Comparison of ENCODE assay signal across 13 cellular contexts in the genomic region with DNA sequence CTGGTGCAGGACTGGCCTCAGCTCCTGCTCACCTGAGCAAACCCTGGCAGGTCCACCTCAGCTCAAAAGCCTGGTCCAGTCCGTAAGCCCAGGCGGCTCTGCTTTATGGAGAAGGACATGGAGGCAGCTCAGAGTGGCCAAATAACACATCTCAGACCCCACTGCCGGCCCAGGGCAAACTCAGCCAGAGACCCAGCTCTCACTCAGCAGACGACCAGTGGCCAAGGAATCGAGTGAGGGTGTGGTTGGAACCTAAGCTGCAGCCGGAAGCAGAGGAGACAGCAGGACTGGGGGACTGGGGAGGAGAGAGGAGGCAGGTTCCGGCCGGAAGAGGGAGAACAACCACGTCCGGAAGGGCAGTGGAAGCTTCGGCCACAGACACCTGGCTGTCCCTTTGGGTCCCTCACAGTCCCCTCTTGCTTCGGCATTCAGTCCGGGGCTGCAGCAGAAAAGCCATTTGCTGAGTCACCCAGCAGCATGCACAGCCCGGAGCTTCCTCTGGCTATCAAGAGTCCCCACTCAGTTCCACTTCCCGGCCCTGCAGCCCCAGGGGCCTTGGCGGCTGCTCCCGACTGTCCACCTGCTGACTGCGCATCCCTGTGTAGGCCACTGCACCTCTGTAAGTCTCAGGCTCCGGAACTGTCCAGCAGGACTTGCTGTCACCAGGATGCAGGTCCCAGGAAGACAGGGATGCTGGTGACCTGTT.
DNase-seq lines count a peak whose midpoint lies in the region; ATAC-seq, FAIRE-seq and TF ChIP-seq lines count a peak whose summit lies in the region.
"Had no signal": no experiment of that assay in that cellular context is flagged by ENCODE, and none has a peak within 500 bp of the region (broad histone marks: within the 10 kb centered on the region; RNA-seq: fewer than 3 reads in every experiment).

No MANE protein-coding gene starts in this region.

- H3K9me3 ChIP-seq in K562 (replicated peaks; ENCODE audit: control insufficient read depth, insufficient read depth, low read depth, low read length) (no peaks in the 10 kb centered on the region), neural progenitor cell (ENCODE audit: low read depth) (no peaks in the 10 kb centered on the region)

- intact Hi-C loops in K562 (cut with micrococcal nuclease) = no loop called here

- H3K4me1 ChIP-seq in K562 (replicated peaks in 1 of 2; ENCODE audit: control insufficient read depth in 2 of 2, insufficient read depth in 2 of 2, low read length in 2 of 2) (peaks cover 3 to 8% of the 10 kb centered on the region in 2 experiments; a peak in 4 of 5 replicates), neural progenitor cell (no peaks in the 10 kb centered on the region)

- H3K9me1 ChIP-seq in K562 (ENCODE audit: control insufficient read depth, insufficient read depth, low read length) = no peaks in the 10 kb centered on the region

- H3K27me3 ChIP-seq in K562 (ENCODE audit: control insufficient read depth in 2 of 2, insufficient read depth in 2 of 2, low read length in 2 of 2) = no peaks in the 10 kb centered on the region
- H3K27me3 ChIP-seq in neural progenitor cell = no peaks in the 10 kb centered on the region

- H4K20me1 ChIP-seq in K562 (replicated peaks; ENCODE audit: control insufficient read depth, insufficient read depth, low read length) (no peaks in the 10 kb centered on the region), neural progenitor cell (ENCODE audit: low read depth) (no peaks in the 10 kb centered on the region)

- CTCF ChIA-PET in K562 (lab: Yijun Ruan, JAX; ENCODE audit: low intra/inter-chr PET ratio) = no interaction called here

- in situ Hi-C loops in KBM-7 (cut with MboI; ENCODE audit: low pct_unique_long_range_greater_than_20kb, low sequenced_read_pairs) = no loop called here
- in situ Hi-C loops in K562 (cut with MboI) = no loop called here

- peaks cover 14% of the 10 kb centered on the region for H3K27me3 Mint-ChIP-seq in neural progenitor cell (ENCODE audit: insufficient read depth, low read depth)

- H3K36me3 ChIP-seq in K562 (ENCODE audit: control insufficient read depth, insufficient read depth, low read length) (no peaks in the 10 kb centered on the region), neural progenitor cell (no peaks in the 10 kb centered on the region)

- TF ChIP-seq EP300 in K562 (IDR thresholded peaks at IDR 0.05; ENCODE audit: low read length) = no peak

- peaks cover 19% of the 10 kb centered on the region for H3K4me1 Mint-ChIP-seq in neural progenitor cell

- peak; percentile 67 for FAIRE-seq in K562 (lab: Jason Lieb, UNC)

- whole genome bisulfite sequencing in K562 (ENCODE audit: insufficient coverage, low coverage, missing lambda C conversion rate) = 12% methylated on average over 19 of the region's 19 CpGs

- no peaks in the 10 kb centered on the region for H3K36me3 Mint-ChIP-seq in neural progenitor cell
- H3K36me3 Mint-ChIP-seq: activated CD4-positive, alpha-beta memory T cell treated with anti-CD3 and anti-CD28 coated beads for 36 hours had no signal

- POLR2A ChIA-PET in K562 (lab: Yijun Ruan, JAX) = interaction anchor here (0.6 kb wide), 3 partner anchors 55 to 1702 kb away, joined by 3 to 5 read pairs (median 3); no protein-coding TSS in a partner anchor

- no TSS peak for BruUV-seq in K562 (replicated peaks; lab: Mats Ljungman, UMichigan)

- peak; percentile 55 for TF ChIP-seq POLR2A in K562 (conservative IDR thresholded peaks at IDR 0.05)

- H3K27ac ChIP-seq in K562 (ENCODE audit: extremely low read depth, low read depth, low read length) (peak overlapping the region; percentile 45; the same call in 2 of the 3 replicates), neural progenitor cell (no peak overlapping the region)

- H3K79me2 ChIP-seq in K562 (ENCODE audit: control insufficient read depth, insufficient read depth, low read length) = no peaks in the 10 kb centered on the region
- H3K79me2 ChIP-seq in neural progenitor cell (ENCODE audit: low read depth) = no peaks in the 10 kb centered on the region

- H3K9ac ChIP-seq in K562 (ENCODE audit: insufficient read depth in 1 of 2, low read depth in 2 of 2, low read length in 2 of 2) = peak overlapping the region; percentile 17 to 83; a peak in 2 of 4 replicates
- no peak overlapping the region for H3K9ac ChIP-seq in neural progenitor cell

- peak; percentile 98 for ATAC-seq in K562
- ATAC-seq in HG03139 (IDR thresholded peaks at IDR 0.05; ENCODE audit: unreplicated experiment) = no peak

- no peaks in the 10 kb centered on the region for H3K9me3 Mint-ChIP-seq in neural progenitor cell
- H3K9me3 Mint-ChIP-seq: activated CD4-positive, alpha-beta memory T cell treated with anti-CD3 and anti-CD28 coated beads for 36 hours had no signal

- H3K27ac Mint-ChIP-seq in neural progenitor cell = peak overlapping the region; percentile 36
- H3K27ac Mint-ChIP-seq: activated CD4-positive, alpha-beta memory T cell treated with anti-CD3 and anti-CD28 coated beads for 36 hours had no signal

- H3K4me3 ChIP-seq in K562 (peak overlapping the region; percentile 26), neural progenitor cell (no peak overlapping the region)

- no peaks in the 10 kb centered on the region for H3F3A ChIP-seq in neural progenitor cell (ENCODE audit: low read depth)

- DNase-seq in ELF-1 (ENCODE audit: low read depth, low spot score) = peak; percentile 64
- peak; percentile 63 for DNase-seq in KBM-7
- peak; percentile 58 to 73 (median 65) for DNase-seq in K562 (ENCODE audit: extremely low read depth in 1 of 4, low spot score in 3 of 4)
- DNase-seq in neural progenitor cell (ENCODE audit: low spot score) = peak; percentile 39
- DNase-seq in SW 1271 (lab: John Stamatoyannopoulos, UW) = no peak
- no peak for DNase-seq in kidney tubule cell (ENCODE audit: low spot score)
- no peak for DNase-seq in AML-193 (lab: John Stamatoyannopoulos, UW)
- DNase-seq: activated CD4-positive, alpha-beta memory T cell treated with anti-CD3 and anti-CD28 coated beads for 36 hours; activated naive CD4-positive, alpha-beta T cell; effector CD8-positive, alpha-beta T cell; NCI-H1105 treated with DMSO at 0.1 percent for 48 hours had no signal

- H3K4me3 Mint-ChIP-seq in neural progenitor cell = no peak overlapping the region
- H3K4me3 Mint-ChIP-seq: activated CD4-positive, alpha-beta memory T cell treated with anti-CD3 and anti-CD28 coated beads for 36 hours; CD4-positive, CD25-positive, alpha-beta regulatory T cell had no signal

- H2AFZ ChIP-seq in K562 (ENCODE audit: low read depth, low read length) (peak overlapping the region; percentile 91), neural progenitor cell (replicated peaks) (no peak overlapping the region)

- no peak for TF ChIP-seq CTCF in K562 (IDR thresholded peaks at IDR 0.05 in 2 of 3, conservative IDR thresholded peaks at IDR 0.05 in 1 of 3; ENCODE audit: insufficient read depth in 2 of 3, low read depth in 1 of 3, low read length in 3 of 3)
- TF ChIP-seq CTCF in neural progenitor cell (IDR thresholded peaks at IDR 0.05) = no peak

- H3K4me2 ChIP-seq in K562 (ENCODE audit: insufficient read depth, low read length) (peak overlapping the region; percentile 67), neural progenitor cell (no peak overlapping the region)

- peak in 1 of 2 experiments; percentile 18; a peak in 2 of 4 replicates for TF ChIP-seq RAD21 in K562 (CRISPR knock-in tag; conservative IDR thresholded peaks at IDR 0.05 in 1 of 2, IDR thresholded peaks at IDR 0.05 in 1 of 2)

TF ChIP-seq in K562, 482 proteins besides CTCF, POLR2A, EP300 and RAD21 (continues in another document):
- no peak for TF ChIP-seq ZNF408 (CRISPR knock-in tag; IDR thresholded peaks at IDR 0.05; ENCODE audit: low read depth)
- no peak for TF ChIP-seq NFXL1 (CRISPR knock-in tag; IDR thresholded peaks at IDR 0.05)
- TF ChIP-seq, protein P1, sequence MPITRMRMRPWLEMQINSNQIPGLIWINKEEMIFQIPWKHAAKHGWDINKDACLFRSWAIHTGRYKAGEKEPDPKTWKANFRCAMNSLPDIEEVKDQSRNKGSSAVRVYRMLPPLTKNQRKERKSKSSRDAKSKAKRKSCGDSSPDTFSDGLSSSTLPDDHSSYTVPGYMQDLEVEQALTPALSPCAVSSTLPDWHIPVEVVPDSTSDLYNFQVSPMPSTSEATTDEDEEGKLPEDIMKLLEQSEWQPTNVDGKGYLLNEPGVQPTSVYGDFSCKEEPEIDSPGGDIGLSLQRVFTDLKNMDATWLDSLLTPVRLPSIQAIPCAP (CRISPR knock-in tag; IDR thresholded peaks at IDR 0.05; ENCODE audit: borderline replicate concordance) = no peak
- TF ChIP-seq CREBBP (IDR thresholded peaks at IDR 0.05; ENCODE audit: low read depth, low read length) = no peak
- peak; percentile 80 for TF ChIP-seq ZEB2 (IDR thresholded peaks at IDR 0.05)
- no peak for TF ChIP-seq PML (IDR thresholded peaks at IDR 0.05; ENCODE audit: low read length)
- TF ChIP-seq, protein P2, sequence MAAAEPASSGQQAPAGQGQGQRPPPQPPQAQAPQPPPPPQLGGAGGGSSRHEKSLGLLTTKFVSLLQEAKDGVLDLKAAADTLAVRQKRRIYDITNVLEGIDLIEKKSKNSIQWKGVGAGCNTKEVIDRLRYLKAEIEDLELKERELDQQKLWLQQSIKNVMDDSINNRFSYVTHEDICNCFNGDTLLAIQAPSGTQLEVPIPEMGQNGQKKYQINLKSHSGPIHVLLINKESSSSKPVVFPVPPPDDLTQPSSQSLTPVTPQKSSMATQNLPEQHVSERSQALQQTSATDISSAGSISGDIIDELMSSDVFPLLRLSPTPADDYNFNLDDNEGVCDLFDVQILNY (CRISPR knock-in tag; IDR thresholded peaks at IDR 0.05) = no peak
- no peak for TF ChIP-seq ZNF197 (CRISPR knock-in tag; IDR thresholded peaks at IDR 0.05; ENCODE audit: low read depth)
- TF ChIP-seq NONO (IDR thresholded peaks at IDR 0.05; ENCODE audit: low read depth in 2 of 2, low read length in 1 of 2) = no peak
- no peak for TF ChIP-seq TAF9B (IDR thresholded peaks at IDR 0.05; ENCODE audit: partially characterized antibody)
- no peak for TF ChIP-seq BRCA1 (IDR thresholded peaks at IDR 0.05)
- TF ChIP-seq BRCA1 (CRISPR knock-in tag; IDR thresholded peaks at IDR 0.05) = no peak
- no peak for TF ChIP-seq PPARD (CRISPR knock-in tag; IDR thresholded peaks at IDR 0.05)
- no peak for TF ChIP-seq CREM (IDR thresholded peaks at IDR 0.05; ENCODE audit: low read depth)
- no peak for TF ChIP-seq RUNX1 (IDR thresholded peaks at IDR 0.05; ENCODE audit: low read depth)
- TF ChIP-seq, protein P3, sequence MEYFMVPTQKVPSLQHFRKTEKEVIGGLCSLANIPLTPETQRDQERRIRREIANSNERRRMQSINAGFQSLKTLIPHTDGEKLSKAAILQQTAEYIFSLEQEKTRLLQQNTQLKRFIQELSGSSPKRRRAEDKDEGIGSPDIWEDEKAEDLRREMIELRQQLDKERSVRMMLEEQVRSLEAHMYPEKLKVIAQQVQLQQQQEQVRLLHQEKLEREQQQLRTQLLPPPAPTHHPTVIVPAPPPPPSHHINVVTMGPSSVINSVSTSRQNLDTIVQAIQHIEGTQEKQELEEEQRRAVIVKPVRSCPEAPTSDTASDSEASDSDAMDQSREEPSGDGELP (CRISPR knock-in tag; IDR thresholded peaks at IDR 0.05; ENCODE audit: borderline replicate concordance) = peak; percentile 42; the same call in 1 of the 2 replicates
- no peak for TF ChIP-seq CXXC5 (CRISPR knock-in tag; IDR thresholded peaks at IDR 0.05)
- no peak for TF ChIP-seq TEAD2 (tag; IDR thresholded peaks at IDR 0.05)

Comparison
In these comparisons a context has a peak if more than half of its experiments do, and no peak if none do; other contexts are left out.
1. DNase-seq: peak in ELF-1 (single experiment), KBM-7 (single experiment), K562 (4 of 4) and neural progenitor cell (single experiment); none in SW 1271 (0 of 2), kidney tubule cell (single experiment) and AML-193 (0 of 2).